In the genomic region with DNA sequence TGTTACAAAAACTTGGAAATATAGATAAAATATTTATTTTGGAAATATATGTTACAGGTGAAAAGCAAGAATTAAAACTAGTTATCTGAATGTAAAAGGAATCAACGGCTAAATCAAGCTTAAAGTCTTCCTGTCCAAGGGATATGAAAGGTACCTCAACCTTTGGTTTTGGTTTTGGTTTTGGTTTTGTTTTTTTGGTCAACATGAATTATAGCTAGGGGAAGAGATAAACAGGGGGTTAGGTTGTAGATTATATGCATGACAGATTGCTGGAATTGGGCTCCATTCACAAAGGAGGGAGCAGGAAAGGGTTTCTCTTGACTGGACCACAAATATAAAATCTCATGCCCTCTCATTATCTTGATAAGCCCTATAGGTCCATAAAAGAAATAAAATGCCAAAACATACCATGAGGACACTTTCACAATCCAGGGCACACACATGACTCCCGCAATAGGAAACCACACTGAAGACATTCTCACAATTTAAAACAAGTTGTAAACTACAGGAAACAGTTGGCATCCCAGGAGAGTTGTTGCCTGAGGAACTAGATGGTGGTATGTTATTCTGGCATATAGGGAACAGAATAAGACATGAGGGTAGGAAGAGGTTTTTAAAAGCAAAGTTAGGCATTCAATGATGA, we compare ENCODE assay signal across 9 cellular contexts. TPM values are rescaled to one million over a fixed set of nuclear protein-coding genes. Genes with fewer than 3 reads are reported as not detected.
DNase-seq lines count a peak whose midpoint lies in the region; ATAC-seq, FAIRE-seq and TF ChIP-seq lines count a peak whose summit lies in the region.
"Had no signal": no experiment of that assay in that cellular context is flagged by ENCODE, and none has a peak within 500 bp of the region (broad histone marks: within the 10 kb centered on the region; RNA-seq: fewer than 3 reads in every experiment).

No MANE protein-coding gene starts in this region.

- no peak for TF ChIP-seq CTCF in choroid plexus epithelial cell (conservative IDR thresholded peaks at IDR 0.05; ENCODE audit: low read depth, low read length)

- TF ChIP-seq POLR2A in GM12891 (IDR thresholded peaks at IDR 0.05; ENCODE audit: low read depth, low read length) = no peak

- no peak overlapping the region for H3K4me3 ChIP-seq in choroid plexus epithelial cell (ENCODE audit: low read depth, low read length)

- FAIRE-seq in GM12891 (lab: Jason Lieb, UNC) = peak; percentile 16
- FAIRE-seq in HTR-8/SVneo (lab: Jason Lieb, UNC) = no peak

- ATAC-seq in GM21367 (IDR thresholded peaks at IDR 0.05; ENCODE audit: unreplicated experiment) = peak; percentile 87
- peak; percentile 68 for ATAC-seq in HG03378 (IDR thresholded peaks at IDR 0.05; ENCODE audit: unreplicated experiment)

- DNase-seq in GM12891 (ENCODE audit: insufficient read length, low spot score) (no peak), choroid plexus epithelial cell (ENCODE audit: low read depth) (peak; percentile 39), GM19240 (ENCODE audit: insufficient read length, low spot score) (no peak), HTR-8/SVneo (ENCODE audit: insufficient read length, low spot score) (no peak), COLO829 (ENCODE audit: low spot score) (no peak)
- no peak for DNase-seq in activated CD8-positive, alpha-beta memory T cell treated with anti-CD3 and anti-CD28 coated beads, Interleukin-2, amount 50 U/mL, for 4 hours
- DNase-seq: NCI-H2171 had no signal

TF ChIP-seq in GM12891, 5 proteins besides CTCF, POLR2A, EP300 and RAD21:
- TF ChIP-seq POLR2AphosphoS5 (IDR thresholded peaks at IDR 0.05; ENCODE audit: low read depth, low read length) (no peak), SPI1 (IDR thresholded peaks at IDR 0.05; ENCODE audit: low read depth, low read length) (no peak), POU2F2 (IDR thresholded peaks at IDR 0.05; ENCODE audit: low read depth, low read length) (no peak), TAF1 (IDR thresholded peaks at IDR 0.05; ENCODE audit: low read depth, low read length) (no peak)

RNA-seq across cellular contexts. Expression of gene MACIR, which starts 46.6 kb away (rescaled TPM):
- 1.6 TPM for polyA plus RNA-seq in GM12891 (2012; ENCODE audit: low read depth, missing spikeins)
